1 cellular context compared by ENCODE assay signal in the genomic region with DNA sequence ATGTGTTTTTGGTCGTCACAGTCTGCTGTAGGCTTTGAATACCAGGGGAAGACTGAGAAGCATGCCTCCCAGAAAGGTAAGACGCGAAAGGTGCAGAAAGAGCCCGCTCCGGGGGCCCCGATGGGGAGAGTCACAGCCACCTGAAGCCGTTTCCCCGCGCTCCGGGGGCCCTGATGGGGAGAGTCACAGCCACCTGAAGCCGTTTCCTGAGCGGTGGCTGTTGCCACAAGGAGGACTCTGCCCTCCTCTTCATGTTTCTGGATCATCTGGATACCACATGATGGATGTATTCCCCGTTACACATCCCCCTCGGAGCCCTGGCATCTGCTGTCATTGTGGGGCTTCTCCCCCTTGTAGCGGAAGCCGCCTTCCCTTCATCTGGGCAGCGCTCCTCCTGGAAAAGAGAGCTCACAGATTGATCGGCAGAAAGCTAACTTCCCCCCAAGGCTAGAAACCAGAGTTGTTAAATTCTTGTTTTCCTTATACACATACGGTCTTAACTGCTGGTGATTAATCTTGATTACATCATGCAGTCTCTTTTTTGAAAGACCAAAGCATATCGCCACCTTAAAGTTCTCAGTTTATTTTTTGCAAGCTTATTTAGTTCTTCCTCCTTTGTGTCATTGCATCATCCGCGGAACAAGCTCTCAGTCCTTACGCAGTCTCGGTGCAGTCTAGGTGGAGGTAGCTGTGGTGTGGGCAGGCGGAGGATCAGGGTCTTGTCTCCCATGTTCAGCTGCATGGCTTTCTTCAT.
TF ChIP-seq lines count a peak whose summit lies in the region.

No MANE protein-coding gene starts in this region.

TF ChIP-seq in WTC11, 78 proteins besides CTCF, POLR2A, EP300 and RAD21 (continued from another document):
- TF ChIP-seq ZNF512 (CRISPR knock-in tag; IDR thresholded peaks at IDR 0.05; ENCODE audit: borderline replicate concordance) (no peak), GTF2I (CRISPR knock-in tag; conservative IDR thresholded peaks at IDR 0.05) (no peak), MXD4 (CRISPR knock-in tag; IDR thresholded peaks at IDR 0.05; ENCODE audit: borderline replicate concordance) (no peak), CBFB (CRISPR knock-in tag; IDR thresholded peaks at IDR 0.05; ENCODE audit: low read depth) (no peak)
- TF ChIP-seq, protein P1, sequence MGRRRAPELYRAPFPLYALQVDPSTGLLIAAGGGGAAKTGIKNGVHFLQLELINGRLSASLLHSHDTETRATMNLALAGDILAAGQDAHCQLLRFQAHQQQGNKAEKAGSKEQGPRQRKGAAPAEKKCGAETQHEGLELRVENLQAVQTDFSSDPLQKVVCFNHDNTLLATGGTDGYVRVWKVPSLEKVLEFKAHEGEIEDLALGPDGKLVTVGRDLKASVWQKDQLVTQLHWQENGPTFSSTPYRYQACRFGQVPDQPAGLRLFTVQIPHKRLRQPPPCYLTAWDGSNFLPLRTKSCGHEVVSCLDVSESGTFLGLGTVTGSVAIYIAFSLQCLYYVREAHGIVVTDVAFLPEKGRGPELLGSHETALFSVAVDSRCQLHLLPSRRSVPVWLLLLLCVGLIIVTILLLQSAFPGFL (CRISPR knock-in tag; IDR thresholded peaks at IDR 0.05; ENCODE audit: borderline replicate concordance) = no peak
TF ChIP-seq in WTC11: peak in this region for 0.
